In the genomic region with DNA sequence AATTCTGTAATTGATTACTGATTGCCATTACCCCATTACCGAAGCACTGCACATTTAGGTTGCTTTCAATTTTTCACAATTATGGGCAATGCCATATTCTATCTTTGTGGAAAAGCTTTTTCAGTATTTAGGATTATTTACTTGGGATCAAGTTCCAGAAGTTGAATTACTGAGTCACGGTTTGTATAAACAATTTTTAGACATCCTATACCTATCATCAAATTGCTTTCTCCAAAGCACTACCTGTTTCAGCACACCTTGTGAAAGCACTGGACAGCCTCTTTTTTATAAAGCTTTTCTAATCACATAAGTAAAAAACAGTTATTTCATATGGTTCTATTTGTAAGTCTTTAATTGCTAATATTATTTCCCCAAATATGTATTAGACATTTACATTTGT, we compare ENCODE assay signal across 16 cellular contexts.
"Had no signal": no experiment of that assay in that cellular context is flagged by ENCODE, and none has a peak within 500 bp of the region (broad histone marks: within the 10 kb centered on the region; RNA-seq: fewer than 3 reads in every experiment).

No MANE protein-coding gene starts in this region.

- ATAC-seq: natural killer cell; right lobe of liver; stimulated activated memory B cell treated with anti-CD40 and anti-IgM and Interleukin-4, amounts not matched to agents 10 μg/mL and 1 μg/mL and 100 μg/mL, for 72 hours; stimulated activated naive CD8-positive, alpha-beta T cell treated with anti-CD3 and anti-CD28 coated beads, Interleukin-15, amount 100 ng/mL, for 72 hours had no signal

- DNase-seq: islet precursor cell; left ventricle myocardium inferior; mesendoderm; naive B cell; natural killer cell; nephron progenitor cell; occipital lobe; right lobe of liver; stimulated activated CD4-positive, alpha-beta T cell treated with anti-CD3 and anti-CD28 coated beads, Interleukin-1b, Interleukin-23, amount 100 ng/mL, for 48 hours; stimulated activated CD4-positive, alpha-beta T cell treated with anti-CD3 and anti-CD28 coated beads, Interleukin-2, amount 100 ng/mL, for 48 hours; stimulated activated CD4-positive, alpha-beta T cell treated with anti-CD3 and anti-CD28 coated beads, Interleukin-4, amount 100 ng/mL, for 4 hours; stimulated activated CD8-positive, alpha-beta memory T cell treated with anti-CD3 and anti-CD28 coated beads, Interleukin-4, amount 100 ng/mL, for 48 hours; stimulated activated naive CD4-positive, alpha-beta T cell treated with Interleukin-2 at 50 U/mL for 16 hours; stimulated activated naive CD8-positive, alpha-beta T cell treated with anti-CD3 and anti-CD28 coated beads, Interleukin-15, amount 100 ng/mL, for 72 hours; substantia nigra had no signal
